Comparison of ENCODE assay signal across 15 cellular contexts in genomic region chr20:37937686-37938085, GRCh38. TPM values are rescaled to one million over a fixed set of nuclear protein-coding genes. Genes with fewer than 3 reads are reported as not detected.
DNase-seq lines count a peak whose midpoint lies in the region; ATAC-seq and TF ChIP-seq lines count a peak whose summit lies in the region.
"Had no signal": no experiment of that assay in that cellular context is flagged by ENCODE, and none has a peak within 500 bp of the region (broad histone marks: within the 10 kb centered on the region; RNA-seq: fewer than 3 reads in every experiment).

No MANE protein-coding gene starts in this region.

- no peaks in the 10 kb centered on the region for H3K27me3 ChIP-seq in neural progenitor cell

- H3F3A ChIP-seq in neural progenitor cell (ENCODE audit: low read depth), result peaks cover 4% of the 10 kb centered on the region

- H3K36me3 Mint-ChIP-seq in neural progenitor cell, result peaks cover 3% of the 10 kb centered on the region

- no peak overlapping the region for H3K4me2 ChIP-seq in neural progenitor cell

- ATAC-seq in stimulated activated naive CD8-positive, alpha-beta T cell treated with anti-CD3 and anti-CD28 coated beads, Interleukin-15, amount 100 ng/mL, for 72 hours, result no peak
- ATAC-seq in stimulated activated naive CD8-positive, alpha-beta T cell treated with anti-CD3 and anti-CD28 coated beads, Interleukin-15, Interleukin-2, amounts not matched to agents 100 U/mL and 50 U/mL, for 24 hours, result no peak
- ATAC-seq in GM21390 (IDR thresholded peaks at IDR 0.05; ENCODE audit: unreplicated experiment), result no peak
- ATAC-seq in GM19351 (IDR thresholded peaks at IDR 0.05; ENCODE audit: unreplicated experiment), result no peak
- ATAC-seq: HCT116 had no signal

- no peak overlapping the region for H2AFZ ChIP-seq in neural progenitor cell (replicated peaks)

- H3K36me3 ChIP-seq in neural progenitor cell, result no peaks in the 10 kb centered on the region

- H3K9ac ChIP-seq in neural progenitor cell, result no peak overlapping the region

- no peaks in the 10 kb centered on the region for H3K79me2 ChIP-seq in neural progenitor cell (ENCODE audit: low read depth)

- peaks cover 8% of the 10 kb centered on the region for H3K27me3 Mint-ChIP-seq in stimulated activated naive CD8-positive, alpha-beta T cell treated with anti-CD3 and anti-CD28 coated beads, Interleukin-15, amount 100 ng/mL, for 72 hours
- peaks cover 7% of the 10 kb centered on the region for H3K27me3 Mint-ChIP-seq in neural progenitor cell (ENCODE audit: insufficient read depth, low read depth)

- no peak overlapping the region for H3K4me3 ChIP-seq in coronary artery
- no peak overlapping the region for H3K4me3 ChIP-seq in neural progenitor cell

- no peak for DNase-seq in stimulated activated naive CD8-positive, alpha-beta T cell treated with anti-CD3 and anti-CD28 coated beads, Interleukin-15, amount 100 ng/mL, for 72 hours
- no peak for DNase-seq in stimulated activated naive CD8-positive, alpha-beta T cell treated with anti-CD3 and anti-CD28 coated beads, Interleukin-15, Interleukin-2, amounts not matched to agents 100 U/mL and 50 U/mL, for 24 hours
- DNase-seq in coronary artery (ENCODE audit: low spot score) (peak; percentile 22), neural progenitor cell (ENCODE audit: low spot score) (no peak)
- DNase-seq: AML-193; CD4-positive, alpha-beta T cell; GOT3; H7; HFFc6; IMR-90 had no signal

- H3K9me3 ChIP-seq in neural progenitor cell (ENCODE audit: low read depth), result no peaks in the 10 kb centered on the region
- H3K9me3 ChIP-seq: Caco-2 had no signal

- no peaks in the 10 kb centered on the region for H3K9me3 Mint-ChIP-seq in stimulated activated naive CD8-positive, alpha-beta T cell treated with anti-CD3 and anti-CD28 coated beads, Interleukin-15, amount 100 ng/mL, for 72 hours
- H3K9me3 Mint-ChIP-seq in neural progenitor cell, result no peaks in the 10 kb centered on the region
- H3K9me3 Mint-ChIP-seq: CD4-positive, alpha-beta T cell; HFFc6 had no signal

- TF ChIP-seq CTCF in coronary artery (IDR thresholded peaks at IDR 0.05) (no peak), neural progenitor cell (IDR thresholded peaks at IDR 0.05) (no peak)

- H4K20me1 ChIP-seq in neural progenitor cell (ENCODE audit: low read depth), result no peaks in the 10 kb centered on the region

- H3K4me1 Mint-ChIP-seq in stimulated activated naive CD8-positive, alpha-beta T cell treated with anti-CD3 and anti-CD28 coated beads, Interleukin-15, amount 100 ng/mL, for 72 hours, result no peaks in the 10 kb centered on the region
- peaks cover 47% of the 10 kb centered on the region for H3K4me1 Mint-ChIP-seq in neural progenitor cell

- H3K27ac Mint-ChIP-seq in stimulated activated naive CD8-positive, alpha-beta T cell treated with anti-CD3 and anti-CD28 coated beads, Interleukin-15, amount 100 ng/mL, for 72 hours, result peak overlapping the region; percentile 20 to 30
- H3K27ac Mint-ChIP-seq in neural progenitor cell, result peak overlapping the region; percentile 15
- H3K27ac Mint-ChIP-seq: CD4-positive, alpha-beta T cell; HFFc6 had no signal

- H3K4me3 Mint-ChIP-seq in stimulated activated naive CD8-positive, alpha-beta T cell treated with anti-CD3 and anti-CD28 coated beads, Interleukin-15, amount 100 ng/mL, for 72 hours, result no peak overlapping the region
- H3K4me3 Mint-ChIP-seq in neural progenitor cell, result peak overlapping the region; percentile 33
- H3K4me3 Mint-ChIP-seq: CD4-positive, alpha-beta T cell; HFFc6 had no signal

- no peak overlapping the region for H3K27ac ChIP-seq in coronary artery
- H3K27ac ChIP-seq in neural progenitor cell, result no peak overlapping the region
- H3K27ac ChIP-seq: C4-2B had no signal

- peaks cover 20% of the 10 kb centered on the region for H3K4me1 ChIP-seq in neural progenitor cell

RNA-seq across cellular contexts. Expression of gene VSTM2L, which starts 34.8 kb away (rescaled TPM):
- total RNA-seq in neural progenitor cell (ENCODE audit: low replicate concordance), result 2.9 and 13.8 TPM in 2 replicates
- total RNA-seq: Caco-2; CD4-positive, alpha-beta T cell had no signal
